Comparison of ENCODE assay signal across 2 cellular contexts in genomic region chr2:53407363-53408080, GRCh38.
TF ChIP-seq lines count a peak whose summit lies in the region.

No MANE protein-coding gene starts in this region.

TF ChIP-seq in SK-N-SH, 30 proteins besides CTCF, POLR2A, EP300 and RAD21:
- TF ChIP-seq REST (IDR thresholded peaks at IDR 0.05; ENCODE audit: low read depth, low read length): no peak
- TF ChIP-seq MEF2A (IDR thresholded peaks at IDR 0.05; ENCODE audit: borderline replicate concordance, low read depth): no peak
- TF ChIP-seq SIN3A (IDR thresholded peaks at IDR 0.05; ENCODE audit: borderline replicate concordance, low read depth, low read length): no peak
- TF ChIP-seq ELF1 (IDR thresholded peaks at IDR 0.05): no peak
- no peak for TF ChIP-seq FOXJ3 (CRISPR knock-in tag; IDR thresholded peaks at IDR 0.05)
TF ChIP-seq in SK-N-SH: peak in this region for 0.

TF ChIP-seq in SK-N-SH treated with all-trans-retinoic acid at 6 μM for 48 hours, 23 proteins besides CTCF, POLR2A, EP300 and RAD21 (continued from another document):
- no peak for TF ChIP-seq CREB5 (CRISPR knock-in tag; IDR thresholded peaks at IDR 0.05; ENCODE audit: low read depth)
- no peak for TF ChIP-seq ZNF8 (CRISPR knock-in tag; IDR thresholded peaks at IDR 0.05)
- TF ChIP-seq PATZ1 (CRISPR knock-in tag; IDR thresholded peaks at IDR 0.05; ENCODE audit: borderline replicate concordance): no peak
- no peak for TF ChIP-seq BACH2 (CRISPR knock-in tag; IDR thresholded peaks at IDR 0.05; ENCODE audit: borderline replicate concordance)
- no peak for TF ChIP-seq GLIS3 (CRISPR knock-in tag; IDR thresholded peaks at IDR 0.05)
- TF ChIP-seq CSDC2 (CRISPR knock-in tag; IDR thresholded peaks at IDR 0.05): no peak
- no peak for TF ChIP-seq TOX (CRISPR knock-in tag; IDR thresholded peaks at IDR 0.05; ENCODE audit: borderline replicate concordance)
